ENCODE assay signal across 8 cellular contexts in genomic region chr20:35954200-35954906, GRCh38. TPM values are rescaled to one million over a fixed set of nuclear protein-coding genes. Genes with fewer than 3 reads are reported as not detected.
DNase-seq lines count a peak whose midpoint lies in the region; ATAC-seq and TF ChIP-seq lines count a peak whose summit lies in the region.

SCAND1 (minus strand) TSS chr20:35954502; CDS start chr20:35954284, 218 bp downstream.

- H3K9me3 Mint-ChIP-seq in natural killer cell treated with Interleukin-12 subunit alpha and Interleukin-12 subunit beta and Interleukin-15 and Interleukin-18, amount 100 ng/mL, for 72 hours, result no peaks in the 10 kb centered on the region

- peaks cover 22% of the 10 kb centered on the region for H3K4me1 ChIP-seq in Loucy (ENCODE audit: insufficient read depth, low read length, poor library complexity, severe bottlenecking)

- H3K27ac Mint-ChIP-seq in natural killer cell treated with Interleukin-12 subunit alpha and Interleukin-12 subunit beta and Interleukin-15 and Interleukin-18, amount 100 ng/mL, for 72 hours, result peak within 1 kb of the TSS; percentile 97 to 98

- H3K9ac ChIP-seq in Loucy (ENCODE audit: low read depth, low read length, poor library complexity, severe bottlenecking), result peak within 1 kb of the TSS; percentile 99

- peak within 1 kb of the TSS; percentile 97 for H3K4me3 Mint-ChIP-seq in natural killer cell treated with Interleukin-12 subunit alpha and Interleukin-12 subunit beta and Interleukin-15 and Interleukin-18, amount 100 ng/mL, for 72 hours

- peaks cover 34% of the 10 kb centered on the region for H3K79me2 ChIP-seq in Loucy (ENCODE audit: insufficient read depth, low read length)

- peak within 1 kb of the TSS; percentile 98 for H3K4me3 ChIP-seq in H7 (ENCODE audit: insufficient read depth, low read depth, low read length)
- H3K4me3 ChIP-seq in Loucy (ENCODE audit: low read length, poor library complexity, severe bottlenecking), result peak within 1 kb of the TSS; percentile 80

- peak within 1 kb of the TSS; percentile 94 for H2AFZ ChIP-seq in Loucy (ENCODE audit: low read length)

- H3K27me3 ChIP-seq in H7 (ENCODE audit: control insufficient read depth, insufficient read depth, low read length) (no peaks in the 10 kb centered on the region), Loucy (ENCODE audit: insufficient read depth, low read length, poor library complexity, severe bottlenecking) (no peaks in the 10 kb centered on the region)

- in situ Hi-C loops in G401 (cut with HindIII; ENCODE audit: low sequenced_read_pairs), result no loop called here

- H3K9me2 ChIP-seq in Loucy (replicated peaks; ENCODE audit: low read depth, low read length), result no peaks in the 10 kb centered on the region

- peak; percentile 94 for TF ChIP-seq POLR2A in Raji (IDR thresholded peaks at IDR 0.05; ENCODE audit: insufficient read depth, low read depth, low read length)

- H3K36me3 Mint-ChIP-seq in natural killer cell treated with Interleukin-12 subunit alpha and Interleukin-12 subunit beta and Interleukin-15 and Interleukin-18, amount 100 ng/mL, for 72 hours, result no peaks in the 10 kb centered on the region

- peak; percentile 98 for DNase-seq in G401 (ENCODE audit: low spot score)
- peak; percentile 97 for DNase-seq in H7
- DNase-seq in activated T-helper 9 cell treated with anti-CD3 and anti-CD28 coated beads, Interleukin-2, amount 50 U/mL, for 16 hours (ENCODE audit: low read depth), result peak; percentile 94
- DNase-seq in fibroblast of peridontal ligament (ENCODE audit: extremely low read depth), result peak; percentile 95
- peak; percentile 99 for DNase-seq in natural killer cell treated with Interleukin-12 subunit alpha and Interleukin-12 subunit beta and Interleukin-15 and Interleukin-18, amount 100 ng/mL, for 72 hours (ENCODE audit: low spot score)
- peak; percentile 97 for DNase-seq in stimulated activated naive CD8-positive, alpha-beta T cell treated with anti-CD3 and anti-CD28 coated beads, Interleukin-15, Interleukin-2, amounts not matched to agents 100 U/mL and 50 U/mL, for 24 hours

- peak within 1 kb of the TSS; percentile 97 for H3K4me2 ChIP-seq in Loucy (ENCODE audit: low read depth, low read length, poor library complexity, severe bottlenecking)

- H3F3A ChIP-seq in Loucy (ENCODE audit: low read depth), result peaks cover 6% of the 10 kb centered on the region

- H3K27me3 Mint-ChIP-seq in natural killer cell treated with Interleukin-12 subunit alpha and Interleukin-12 subunit beta and Interleukin-15 and Interleukin-18, amount 100 ng/mL, for 72 hours, result no peaks in the 10 kb centered on the region

- ATAC-seq in natural killer cell treated with Interleukin-12 subunit alpha and Interleukin-12 subunit beta and Interleukin-15 and Interleukin-18, amount 100 ng/mL, for 72 hours, result peak; percentile 93 to 95
- ATAC-seq in stimulated activated naive CD8-positive, alpha-beta T cell treated with anti-CD3 and anti-CD28 coated beads, Interleukin-15, Interleukin-2, amounts not matched to agents 100 U/mL and 50 U/mL, for 24 hours, result peak; percentile 96

- no peaks in the 10 kb centered on the region for H3K9me3 ChIP-seq in Loucy (ENCODE audit: insufficient read depth, low read depth, low read length)

- H3K36me3 ChIP-seq in H7 (replicated peaks; ENCODE audit: control insufficient read depth, insufficient read depth, low read length) (no peaks in the 10 kb centered on the region), Loucy (ENCODE audit: insufficient read depth, low read length) (no peaks in the 10 kb centered on the region)

- peaks cover 9 to 19% of the 10 kb centered on the region in 2 donors for H3K4me1 Mint-ChIP-seq in natural killer cell treated with Interleukin-12 subunit alpha and Interleukin-12 subunit beta and Interleukin-15 and Interleukin-18, amount 100 ng/mL, for 72 hours (ENCODE audit: low read depth in 2 of 2)

- peaks cover 18% of the 10 kb centered on the region for H4K20me1 ChIP-seq in Loucy (ENCODE audit: insufficient read depth, low read length, poor library complexity, severe bottlenecking)

- TF ChIP-seq CTCF in Loucy (conservative IDR thresholded peaks at IDR 0.05; ENCODE audit: low read length), result peak; percentile 87

RNA-seq across cellular contexts. Expression of gene SCAND1, which starts in this region (rescaled TPM):
- 83.0 and 147 TPM in 2 replicates for total RNA-seq in G401 (2014; rRNA removed; shearing (Covaris generic))
- total RNA-seq in H7 (2014; rRNA removed; shearing (Covaris generic)), result 93.8 and 96.4 TPM in 2 replicates
- 10 to 100 TPM; 44.8 to 55.4 TPM for total RNA-seq in natural killer cell treated with Interleukin-12 subunit alpha and Interleukin-12 subunit beta and Interleukin-15 and Interleukin-18, amount 100 ng/mL, for 72 hours

Comparison
In these comparisons a context has a peak if more than half of its experiments do, and no peak if none do; other contexts are left out.
1. Peak in every context shown above with its lines: DNase-seq, ATAC-seq and H3K4me3 ChIP-seq.